Comparison of ENCODE assay signal across 24 cellular contexts in genomic region chr3:27797773-27798172, GRCh38.
"Had no signal": no experiment of that assay in that cellular context is flagged by ENCODE, and none has a peak within 500 bp of the region (broad histone marks: within the 10 kb centered on the region; RNA-seq: fewer than 3 reads in every experiment).

No MANE protein-coding gene starts in this region.

- H3K27ac ChIP-seq: colonic mucosa, epithelial cell of prostate, esophagus squamous epithelium, gastrocnemius medialis, heart right ventricle, left lung, lower lobe of right lung had no signal

- H3K27ac Mint-ChIP-seq: dendritic cell treated with granulocyte-macrophage colony-stimulating factor and Interleukin-4, amounts not matched to agents 40 ng/mL and 50 ng/mL, for 4 days; effector memory CD8-positive, alpha-beta T cell; endodermal cell; naive thymus-derived CD4-positive, alpha-beta T cell had no signal

- H3K36me3 Mint-ChIP-seq: naive thymus-derived CD4-positive, alpha-beta T cell had no signal

- H3K4me3 Mint-ChIP-seq: dendritic cell treated with granulocyte-macrophage colony-stimulating factor and Interleukin-4, amounts not matched to agents 40 ng/mL and 50 ng/mL, for 4 days; effector memory CD8-positive, alpha-beta T cell; endodermal cell; naive thymus-derived CD4-positive, alpha-beta T cell had no signal

- H3K36me3 ChIP-seq: colonic mucosa, esophagus squamous epithelium, gastrocnemius medialis, heart right ventricle, left lung, lower lobe of right lung had no signal

- H3K27me3 Mint-ChIP-seq: dendritic cell treated with granulocyte-macrophage colony-stimulating factor and Interleukin-4, amounts not matched to agents 40 ng/mL and 50 ng/mL, for 4 days; effector memory CD8-positive, alpha-beta T cell; naive thymus-derived CD4-positive, alpha-beta T cell had no signal

- H3K4me1 ChIP-seq: colonic mucosa, esophagus squamous epithelium, gastrocnemius medialis, heart right ventricle, left lung, lower lobe of right lung had no signal

- H3K9me3 Mint-ChIP-seq: dendritic cell treated with granulocyte-macrophage colony-stimulating factor and Interleukin-4, amounts not matched to agents 40 ng/mL and 50 ng/mL, for 4 days; effector memory CD8-positive, alpha-beta T cell; endodermal cell had no signal

- H3K4me3 ChIP-seq: colonic mucosa, esophagus squamous epithelium, gastrocnemius medialis, heart right ventricle, left lung, lower lobe of right lung had no signal

- H3K27me3 ChIP-seq: colonic mucosa, esophagus squamous epithelium, gastrocnemius medialis, left lung had no signal

- ATAC-seq: effector memory CD8-positive, alpha-beta T cell; esophagus mucosa; gastrocnemius medialis; heart right ventricle; left cardiac atrium; left lung; left ventricle myocardium superior; lower lobe of right lung; naive thymus-derived CD4-positive, alpha-beta T cell had no signal

- DNase-seq: colonic mucosa; cortex of kidney; effector CD8-positive, alpha-beta T cell; effector memory CD8-positive, alpha-beta T cell; endodermal cell; erythroblast; esophagus squamous epithelium; foreskin fibroblast; foreskin melanocyte; gastrocnemius medialis; glutamatergic neuron; head of caudate nucleus; heart right ventricle; hippocampal formation; left cardiac atrium; left ventricle myocardium superior; lower lobe of right lung; mesenchymal stem cell; midbrain; naive thymus-derived CD4-positive, alpha-beta T cell had no signal
